In genomic region chr6:138663892-138664291, GRCh38 we compare ENCODE assay signal across 25 cellular contexts.
"Had no signal": no experiment of that assay in that cellular context is flagged by ENCODE, and none has a peak within 500 bp of the region (broad histone marks: within the 10 kb centered on the region; RNA-seq: fewer than 3 reads in every experiment).

No MANE protein-coding gene starts in this region.

- H3K27me3 ChIP-seq: MG63, SJSA1 had no signal

- H3K4me3 ChIP-seq: MG63, SJSA1, SK-N-MC had no signal

- ATAC-seq: PC-3 had no signal

- H3K36me3 ChIP-seq: MG63, SJSA1 had no signal

- DNase-seq: KBM-7, MG63, NCI-H1092, NCI-H1105 treated with DMSO at 0.1 percent for 48 hours, NCI-H1417 treated with DMSO at 0.1 percent for 48 hours, NCI-H146, NCI-H1694 treated with DMSO at 0.1 percent for 48 hours, NCI-H1930, NCI-H2081, NCI-H2107, NCI-H2227 treated with DMSO at 0.1 percent for 48 hours, NCI-H510A, NCI-H524 treated with DMSO at 0.1 percent for 48 hours, NCI-H69, NCI-H774, PC-3, Right ventricle myocardium superior, RPMI8226, SIG-M5, SW 1271 had no signal

- FAIRE-seq: HTR-8/SVneo, RCC 7860 had no signal

- H3K9me3 ChIP-seq: MG63, SJSA1 had no signal

- H3K27ac ChIP-seq: HL-60, SJSA1, SK-N-MC had no signal
